In genomic region chrX:115560978-115561604, GRCh38 we compare ENCODE assay signal across 8 cellular contexts. TPM values are rescaled to one million over a fixed set of nuclear protein-coding genes. Genes with fewer than 3 reads are reported as not detected.
DNase-seq lines count a peak whose midpoint lies in the region; ATAC-seq and TF ChIP-seq lines count a peak whose summit lies in the region.

Gene PLS3 (plus strand): TSS chrX:115561174. CDS start chrX:115610251, 49,077 bp downstream.

- peak within 1 kb of the TSS; percentile 92 for H3K27ac ChIP-seq in suprapubic skin

- H3K9me3 Mint-ChIP-seq in T-helper 1 cell treated with Interleukin-12 subunit alpha and Interleukin-12 subunit beta and Interleukin-4 antibody, amounts not matched to agents 30 μg/mL and 1 μg/mL, for 36 hours = no peaks in the 10 kb centered on the region

- POLR2A ChIA-PET in BJ (lab: Charles Lee) = no interaction called here

- H3K4me1 ChIP-seq in suprapubic skin = peaks cover 12% of the 10 kb centered on the region

- H3K4me3 Mint-ChIP-seq in T-helper 1 cell treated with Interleukin-12 subunit alpha and Interleukin-12 subunit beta and Interleukin-4 antibody, amounts not matched to agents 30 μg/mL and 1 μg/mL, for 36 hours = peak within 1 kb of the TSS; percentile 57

- H3K4me3 ChIP-seq in BJ (ENCODE audit: low read depth, low read length) (peak within 1 kb of the TSS; percentile 72), epithelial cell of esophagus (ENCODE audit: low read length) (peak within 1 kb of the TSS; percentile 68), suprapubic skin (peak within 1 kb of the TSS; percentile 62)

- H3K9me3 ChIP-seq in suprapubic skin = no peaks in the 10 kb centered on the region

- peaks cover 27% of the 10 kb centered on the region for H3K27me3 Mint-ChIP-seq in T-helper 1 cell treated with Interleukin-12 subunit alpha and Interleukin-12 subunit beta and Interleukin-4 antibody, amounts not matched to agents 30 μg/mL and 1 μg/mL, for 36 hours (ENCODE audit: low read depth)

- DNase-seq in BJ (ENCODE audit: low read depth) (peak; percentile 37), HuH-7 (ENCODE audit: low spot score) (peak; percentile 94), epithelial cell of esophagus (ENCODE audit: low read depth) (peak; percentile 79), medulla oblongata (ENCODE audit: extremely low spot score) (peak; percentile 84), suprapubic skin (ENCODE audit: low spot score in 2 of 2) (peak; percentile 77 to 80), KG1 (lab: John Stamatoyannopoulos, UW) (no peak)

- H3K36me3 ChIP-seq in BJ (ENCODE audit: control insufficient read depth, insufficient read depth, low read length) (no peaks in the 10 kb centered on the region), suprapubic skin (no peaks in the 10 kb centered on the region)

- TF ChIP-seq EP300 in suprapubic skin (IDR thresholded peaks at IDR 0.05) = no peak

- H3K36me3 Mint-ChIP-seq in T-helper 1 cell treated with Interleukin-12 subunit alpha and Interleukin-12 subunit beta and Interleukin-4 antibody, amounts not matched to agents 30 μg/mL and 1 μg/mL, for 36 hours (ENCODE audit: low read depth) = no peaks in the 10 kb centered on the region

- peaks cover 1% of the 10 kb centered on the region for H3K4me1 Mint-ChIP-seq in T-helper 1 cell treated with Interleukin-12 subunit alpha and Interleukin-12 subunit beta and Interleukin-4 antibody, amounts not matched to agents 30 μg/mL and 1 μg/mL, for 36 hours (ENCODE audit: low read depth)

- TF ChIP-seq CTCF in BJ (IDR thresholded peaks at IDR 0.05; ENCODE audit: insufficient read depth, low read depth, low read length) = no peak
- TF ChIP-seq CTCF in epithelial cell of esophagus (IDR thresholded peaks at IDR 0.05; ENCODE audit: insufficient read depth, low read depth, low read length, missing control alignments) = no peak
- no peak for TF ChIP-seq CTCF in suprapubic skin (IDR thresholded peaks at IDR 0.05)

- no peak within 1 kb of the TSS for H3K27ac Mint-ChIP-seq in T-helper 1 cell treated with Interleukin-12 subunit alpha and Interleukin-12 subunit beta and Interleukin-4 antibody, amounts not matched to agents 30 μg/mL and 1 μg/mL, for 36 hours

- H3K27me3 ChIP-seq in BJ (ENCODE audit: control insufficient read depth, insufficient read depth, low read length) (no peaks in the 10 kb centered on the region), suprapubic skin (no peaks in the 10 kb centered on the region)

- ATAC-seq in GM19023 (IDR thresholded peaks at IDR 0.05; ENCODE audit: unreplicated experiment) = peak; percentile 64

- 4% methylated on average over 29 of the region's 40 CpGs for WGBS in suprapubic skin

- CTCF ChIA-PET in BJ (lab: Yijun Ruan, JAX) = interaction anchor here (1.2 kb wide), 1 partner anchor 89 kb away, joined by 3 read pairs; no protein-coding TSS in a partner anchor

- TF ChIP-seq POLR2A in suprapubic skin (IDR thresholded peaks at IDR 0.05) = peak in 1 of 2 donors; percentile 40

RNA-seq across cellular contexts. Expression of gene PLS3, which starts in this region (rescaled TPM):
- 67.7 and 165 TPM in 2 replicates for polyA plus RNA-seq in BJ (2011; rRNA removed)
- 35.2 and 39.0 TPM in 2 replicates for polyA minus RNA-seq in BJ (2011; rRNA and poly(A)+ RNA removed)
- total RNA-seq in suprapubic skin = 100 to 1,000 TPM in 3 of 4 donors, 10 to 100 TPM in 1; 74.7 to 145 (median 136) TPM
